30 cellular contexts compared by ENCODE assay signal in the genomic region with DNA sequence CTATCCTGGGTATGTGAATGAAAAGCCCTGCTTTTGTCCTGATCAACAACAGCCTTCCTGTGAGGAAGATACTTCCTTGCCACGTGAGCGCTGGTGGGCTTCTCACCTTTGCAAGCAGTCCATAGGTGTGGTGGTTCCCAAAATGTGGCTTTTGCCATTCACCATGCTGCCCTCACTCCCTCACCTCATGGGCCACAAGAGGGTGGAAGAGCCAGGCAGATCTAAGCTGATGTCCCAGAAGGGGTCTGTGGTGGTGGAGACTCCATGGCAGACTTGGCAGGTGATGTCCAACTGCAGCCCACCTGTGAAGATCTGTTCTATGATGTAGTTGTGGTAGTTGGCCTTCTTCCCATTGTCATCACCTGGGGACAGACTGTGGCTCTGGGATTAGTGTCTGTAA.
"Had no signal": no experiment of that assay in that cellular context is flagged by ENCODE, and none has a peak within 500 bp of the region (broad histone marks: within the 10 kb centered on the region; RNA-seq: fewer than 3 reads in every experiment).

No MANE protein-coding gene starts in this region.

- H3K27ac ChIP-seq: ascending aorta, breast epithelium, cardiac muscle cell, colonic mucosa, epithelial cell of prostate, esophagus squamous epithelium, gastroesophageal sphincter, heart right ventricle, WERI-Rb-1 had no signal

- H3K4me3 ChIP-seq: ascending aorta, breast epithelium, cardiac muscle cell, colonic mucosa, esophagus squamous epithelium, gastroesophageal sphincter, heart right ventricle had no signal

- H3K4me1 ChIP-seq: ascending aorta, breast epithelium, colonic mucosa, esophagus squamous epithelium, gastroesophageal sphincter, heart right ventricle had no signal

- DNase-seq: activated B cell treated with CpG ODN at 0.5 μM for 24 hours; activated CD4-positive, alpha-beta T cell treated with anti-CD3 and anti-CD28 coated beads for 48 hours; activated CD4-positive, alpha-beta T cell treated with anti-CD3 and anti-CD28 coated beads, Interleukin-2, amount 50 U/mL, for 1 hour; activated CD4-positive, alpha-beta T cell treated with anti-CD3 and anti-CD28 coated beads, Interleukin-2, amount 50 U/mL, for 48 hours; activated CD8-positive, alpha-beta memory T cell treated with anti-CD3 and anti-CD28 coated beads for 24 hours; activated CD8-positive, alpha-beta T cell treated with anti-CD3 and anti-CD28 coated beads for 36 hours; activated gamma-delta T cell; activated naive CD4-positive, alpha-beta T cell; activated naive CD4-positive, alpha-beta T cell treated with anti-CD3 and anti-CD28 coated beads, Interleukin-2, amount 10 ng/mL, durations not matched to agents 7 days and 5 days; activated naive CD8-positive, alpha-beta T cell treated with anti-CD3 and anti-CD28 coated beads, Interleukin-2, amount 10 ng/mL, durations not matched to agents 7 days and 5 days; activated T-cell treated with anti-CD3 and anti-CD28 coated beads, Interleukin-2, amount 50 U/mL, for 48 hours; central memory CD4-positive, alpha-beta T cell; cerebellar nuclear complex; colonic mucosa; effector CD8-positive, alpha-beta T cell; esophagus squamous epithelium; foreskin melanocyte; heart right ventricle; T-helper 17 cell; T1000; WERI-Rb-1 had no signal

- H3K9me3 ChIP-seq: colonic mucosa had no signal

- FAIRE-seq: endometrium, endothelial cell of umbilical vein had no signal

- H3K36me3 ChIP-seq: cardiac muscle cell, colonic mucosa, WERI-Rb-1 had no signal

- ATAC-seq: activated CD4-positive, CD25-positive, alpha-beta regulatory T cell treated with anti-CD3 and anti-CD28 coated beads, Interleukin-2, amount 50 U/mL, for 24 hours; activated CD8-positive, alpha-beta T cell treated with anti-CD3 and anti-CD28 coated beads for 36 hours; activated naive CD4-positive, alpha-beta T cell treated with anti-CD3 and anti-CD28 coated beads, Interleukin-2, amount 50 U/mL, for 72 hours; gastroesophageal sphincter; heart right ventricle; T-helper 17 cell had no signal

- H3K27me3 ChIP-seq: ascending aorta, breast epithelium, cardiac muscle cell, colonic mucosa, esophagus squamous epithelium, gastroesophageal sphincter, heart right ventricle had no signal
